In genomic region chr2:167504061-167504460, GRCh38 we compare ENCODE assay signal across 29 cellular contexts.
"Had no signal": no experiment of that assay in that cellular context is flagged by ENCODE, and none has a peak within 500 bp of the region (broad histone marks: within the 10 kb centered on the region; RNA-seq: fewer than 3 reads in every experiment).

No MANE protein-coding gene starts in this region.

- H3K4me1 Mint-ChIP-seq: mesothelial cell of epicardium; naive B cell; stimulated activated effector memory CD8-positive, alpha-beta T cell treated with anti-CD3 and anti-CD28 coated beads, Interleukin-12 subunit alpha, Interleukin-12 subunit beta, amount 100 ng/mL, for 72 hours had no signal

- H3K36me3 ChIP-seq: cardiac muscle cell, colonic mucosa, heart left ventricle, neutrophil, thoracic aorta, uterus had no signal

- H3K27ac ChIP-seq: cardiac muscle cell, colonic mucosa, heart left ventricle, neutrophil, skin epidermis, thoracic aorta, uterus, VCaP had no signal

- H3K4me1 ChIP-seq: colonic mucosa, heart left ventricle, uterus had no signal

- ATAC-seq: activated naive CD4-positive, alpha-beta T cell treated with anti-CD3 and anti-CD28 coated beads, Interleukin-2, amount 50 U/mL, for 72 hours; activated T-cell treated with anti-CD3 and anti-CD28 coated beads, Interleukin-2, amount 50 U/mL, for 72 hours; heart left ventricle; sciatic nerve; stimulated activated effector memory CD8-positive, alpha-beta T cell treated with anti-CD3 and anti-CD28 coated beads, Interleukin-12 subunit alpha, Interleukin-12 subunit beta, amount 100 ng/mL, for 72 hours had no signal

- H3K27me3 Mint-ChIP-seq: naive B cell; stimulated activated naive CD8-positive, alpha-beta T cell treated with anti-CD3 and anti-CD28 coated beads, Interleukin-15, Interleukin-2, amounts not matched to agents 100 ng/mL and 50 ng/mL, for 24 hours; type B pancreatic cell had no signal

- H3K9me3 ChIP-seq: colonic mucosa, heart left ventricle, neutrophil, thoracic aorta, uterus had no signal

- H3K27me3 ChIP-seq: cardiac muscle cell, colonic mucosa, heart left ventricle, neutrophil, uterus had no signal

- DNase-seq: activated CD4-positive, alpha-beta T cell treated with anti-CD3 and anti-CD28 coated beads for 4 hours; activated CD4-positive, alpha-beta T cell treated with anti-CD3 and anti-CD28 coated beads, Interleukin-2, amount 50 U/mL, for 4 hours; activated naive CD4-positive, alpha-beta T cell; activated T-cell treated with anti-CD3 and anti-CD28 coated beads for 4 hours; activated T-cell treated with anti-CD3 and anti-CD28 coated beads, Interleukin-2, amount 50 U/mL, for 72 hours; anterior cingulate cortex; cerebellar nuclear complex; colonic mucosa; effector CD8-positive, alpha-beta T cell; erythroblast; heart left ventricle; naive B cell; nephron progenitor cell; retina; stimulated activated CD4-positive, alpha-beta T cell treated with anti-CD3 and anti-CD28 coated beads, Interleukin-12 subunit alpha, Interleukin-12 subunit beta, amount 100 ng/mL, for 4 hours; stimulated activated CD4-positive, alpha-beta T cell treated with anti-CD3 and anti-CD28 coated beads, Interleukin-4, amount 100 ng/mL, for 24 hours; uterus had no signal

- H3K9me3 Mint-ChIP-seq: mesothelial cell of epicardium, nephron progenitor cell, type B pancreatic cell had no signal

- H3K27ac Mint-ChIP-seq: activated naive CD4-positive, alpha-beta T cell treated with anti-CD3 and anti-CD28 coated beads, Interleukin-2, amount 50 U/mL, for 72 hours; activated T-cell treated with anti-CD3 and anti-CD28 coated beads, Interleukin-2, amount 50 U/mL, for 72 hours; mesothelial cell of epicardium; naive B cell; nephron progenitor cell; stimulated activated effector memory CD8-positive, alpha-beta T cell treated with anti-CD3 and anti-CD28 coated beads, Interleukin-12 subunit alpha, Interleukin-12 subunit beta, amount 100 ng/mL, for 72 hours; stimulated activated naive CD8-positive, alpha-beta T cell treated with anti-CD3 and anti-CD28 coated beads, Interleukin-15, Interleukin-2, amounts not matched to agents 100 ng/mL and 50 ng/mL, for 24 hours; type B pancreatic cell had no signal

- H3K4me3 Mint-ChIP-seq: activated T-cell treated with anti-CD3 and anti-CD28 coated beads, Interleukin-2, amount 50 U/mL, for 72 hours; mesothelial cell of epicardium; naive B cell; nephron progenitor cell; stimulated activated effector memory CD8-positive, alpha-beta T cell treated with anti-CD3 and anti-CD28 coated beads, Interleukin-12 subunit alpha, Interleukin-12 subunit beta, amount 100 ng/mL, for 72 hours; stimulated activated naive CD8-positive, alpha-beta T cell treated with anti-CD3 and anti-CD28 coated beads, Interleukin-15, Interleukin-2, amounts not matched to agents 100 ng/mL and 50 ng/mL, for 24 hours; type B pancreatic cell had no signal

- FAIRE-seq: TTC549 had no signal

- H3K36me3 Mint-ChIP-seq: activated naive CD4-positive, alpha-beta T cell treated with anti-CD3 and anti-CD28 coated beads, Interleukin-2, amount 50 U/mL, for 72 hours; mesothelial cell of epicardium; naive B cell; stimulated activated effector memory CD8-positive, alpha-beta T cell treated with anti-CD3 and anti-CD28 coated beads, Interleukin-12 subunit alpha, Interleukin-12 subunit beta, amount 100 ng/mL, for 72 hours; type B pancreatic cell had no signal

- H3K4me3 ChIP-seq: cardiac muscle cell, colonic mucosa, heart left ventricle, skin epidermis, thoracic aorta, uterus had no signal
